28 cellular contexts compared by ENCODE assay signal in genomic region chr7:36185732-36186131, GRCh38. TPM values are rescaled to one million over a fixed set of nuclear protein-coding genes. Genes with fewer than 3 reads are reported as not detected.
A peak's percentile ranks its signal among the peaks of the same experiment; 100 is the strongest.
DNase-seq lines count a peak whose midpoint lies in the region; ATAC-seq and TF ChIP-seq lines count a peak whose summit lies in the region.
"Had no signal": no experiment of that assay in that cellular context is flagged by ENCODE, and none has a peak within 500 bp of the region (broad histone marks: within the 10 kb centered on the region; RNA-seq: fewer than 3 reads in every experiment).

No MANE protein-coding gene starts in this region.

- CTCF ChIA-PET in Panc1 (lab: Charles Lee) = interaction anchor here (0.7 kb wide), 1 partner anchor 133 kb away, joined by 3 read pairs; no protein-coding TSS in a partner anchor

- H3K9me3 ChIP-seq in GM23248 (ENCODE audit: low read depth) (no peaks in the 10 kb centered on the region), Panc1 (ENCODE audit: control insufficient read depth, insufficient read depth, low read depth, low read length) (no peaks in the 10 kb centered on the region), esophagus (ENCODE audit: control insufficient read depth in 2 of 2, insufficient read depth in 1 of 2, low read depth in 1 of 2, low read length in 1 of 2) (no peaks in the 10 kb centered on the region), HAP-1 (no peaks in the 10 kb centered on the region)
- H3K9me3 ChIP-seq: breast epithelium, heart left ventricle, SJSA1, spleen, suprapubic skin had no signal

- H3K9ac ChIP-seq in GM23248 = no peak overlapping the region

- no peaks in the 10 kb centered on the region for H3K27me3 ChIP-seq in GM23248 (replicated peaks; ENCODE audit: insufficient read depth)
- H3K27me3 ChIP-seq in Panc1 (ENCODE audit: control insufficient read depth, insufficient read depth, low read length) = no peaks in the 10 kb centered on the region
- no peaks in the 10 kb centered on the region for H3K27me3 ChIP-seq in esophagus (ENCODE audit: control insufficient read depth in 1 of 2, insufficient read depth in 2 of 2, low read length in 2 of 2)
- no peaks in the 10 kb centered on the region for H3K27me3 ChIP-seq in HAP-1 (ENCODE audit: low read depth)
- H3K27me3 ChIP-seq: breast epithelium, heart left ventricle, SJSA1, spleen, suprapubic skin had no signal

- in situ Hi-C loops in GM23248 (cut with MboI) = no loop called here
- in situ Hi-C loops in Panc1 (cut with HindIII; ENCODE audit: low pct_unique_long_range_greater_than_20kb, low sequenced_read_pairs) = no loop called here
- in situ Hi-C loops in HAP-1 (cut with MboI; ENCODE audit: low sequenced_read_pairs) = no loop called here

- no peak overlapping the region for H2AFZ ChIP-seq in GM23248

- DNase-seq in GM23248 (peak; percentile 45), Panc1 (ENCODE audit: low read depth, low spot score) (no peak), renal cortical epithelial cell (ENCODE audit: low read depth) (peak; percentile 56), HAP-1 (ENCODE audit: low spot score in 2 of 2) (no peak)
- DNase-seq in activated CD4-positive, alpha-beta T cell treated with anti-CD3 and anti-CD28 coated beads for 1 hour = no peak
- no peak for DNase-seq in stimulated activated naive CD4-positive, alpha-beta T cell (lab: John Stamatoyannopoulos, UW)
- DNase-seq: activated CD8-positive, alpha-beta memory T cell treated with anti-CD3 and anti-CD28 coated beads for 24 hours; activated naive CD4-positive, alpha-beta T cell; activated T-cell treated with anti-CD3 and anti-CD28 coated beads, Interleukin-2, amount 50 U/mL, for 1 hour; amniotic stem cell; EL; heart left ventricle; naive thymus-derived CD4-positive, alpha-beta T cell; NCI-H2029 treated with DMSO at 0.1 percent for 48 hours; NCI-H226; NCI-H82; retina; spleen; stimulated activated CD4-positive, alpha-beta T cell treated with anti-CD3 and anti-CD28 coated beads, Interleukin-2, amount 100 ng/mL, for 48 hours; T-helper 1 cell had no signal

- no peak for ATAC-seq in Panc1
- ATAC-seq: activated CD4-positive, CD25-positive, alpha-beta regulatory T cell treated with anti-CD3 and anti-CD28 coated beads, Interleukin-2, amount 50 U/mL, for 24 hours; HCT116; heart left ventricle; naive thymus-derived CD4-positive, alpha-beta T cell; stimulated activated effector memory CD8-positive, alpha-beta T cell treated with anti-CD3 and anti-CD28 coated beads, Interleukin-12 subunit alpha, Interleukin-12 subunit beta, amount 100 ng/mL, for 72 hours had no signal

- H3K79me2 ChIP-seq in GM23248 (ENCODE audit: insufficient read depth) = no peaks in the 10 kb centered on the region

- H4K20me1 ChIP-seq in GM23248 (ENCODE audit: insufficient read depth) = no peaks in the 10 kb centered on the region

- H3K36me3 ChIP-seq in GM23248 (ENCODE audit: low read depth) (no peaks in the 10 kb centered on the region), Panc1 (ENCODE audit: control insufficient read depth, insufficient read depth, low read length) (no peaks in the 10 kb centered on the region), esophagus (ENCODE audit: control insufficient read depth in 2 of 2, insufficient read depth in 2 of 2, low read length in 1 of 2) (no peaks in the 10 kb centered on the region), HAP-1 (replicated peaks) (no peaks in the 10 kb centered on the region)
- H3K36me3 ChIP-seq: breast epithelium, heart left ventricle, SJSA1, spleen, suprapubic skin had no signal

- H3K4me3 ChIP-seq in GM23248 (no peak overlapping the region), Panc1 (ENCODE audit: low read depth in 2 of 2, low read length in 2 of 2) (no peak overlapping the region), esophagus (ENCODE audit: low read depth in 1 of 2, low read length in 2 of 2) (no peak overlapping the region), HAP-1 (no peak overlapping the region)
- H3K4me3 ChIP-seq: breast epithelium, coronary artery, heart left ventricle, SJSA1, spleen, suprapubic skin had no signal

- intact Hi-C loops in Panc1 (cut with micrococcal nuclease; ENCODE audit: unreplicated experiment) = no loop called here

- BruUV-seq in Panc1 (replicated peaks; lab: Mats Ljungman, UMichigan) = no TSS peak

- no peak for TF ChIP-seq CTCF in Panc1 (IDR thresholded peaks at IDR 0.05)

- WGBS in GM23248 (ENCODE audit: low coverage in 1 of 2, low lambda C conversion rate in 2 of 2, missing lambda C conversion rate in 2 of 2), 2 experiments = 93 to 95% methylated on average over 7 of the region's 7 CpGs
- 58 to 74% methylated on average over 7 of the region's 7 CpGs for WGBS in esophagus, 2 donors

- no peaks in the 10 kb centered on the region for H3F3A ChIP-seq in GM23248 (ENCODE audit: insufficient read depth)

- POLR2A ChIA-PET in Panc1 (lab: Charles Lee) = no interaction called here

- no peaks in the 10 kb centered on the region for H3K4me1 ChIP-seq in GM23248 (ENCODE audit: insufficient read depth)
- peaks cover 60% of the 10 kb centered on the region for H3K4me1 ChIP-seq in Panc1 (ENCODE audit: control insufficient read depth, insufficient read depth, low read length)
- H3K4me1 ChIP-seq in esophagus (ENCODE audit: control insufficient read depth in 2 of 2, insufficient read depth in 2 of 2, low read length in 1 of 2) = peaks cover 9 to 12% of the 10 kb centered on the region in 2 donors
- no peaks in the 10 kb centered on the region for H3K4me1 ChIP-seq in HAP-1
- H3K4me1 ChIP-seq: breast epithelium had no signal

- H3K9me2 ChIP-seq in GM23248 (ENCODE audit: insufficient read depth) = no peaks in the 10 kb centered on the region

- H3K27ac ChIP-seq in GM23248 (no peak overlapping the region), Panc1 (ENCODE audit: low read length) (peak overlapping the region; percentile 32; the same call in 1 of the 2 replicates), esophagus (ENCODE audit: low read depth in 2 of 2, low read length in 1 of 2) (peak overlapping the region; percentile 17 to 80)
- H3K27ac ChIP-seq: breast epithelium, coronary artery, heart left ventricle, SJSA1, spleen, suprapubic skin had no signal

- no peak overlapping the region for H3K4me2 ChIP-seq in GM23248 (ENCODE audit: unreplicated experiment)

RNA-seq across cellular contexts. Expression of gene EEPD1, which starts 32.7 kb away (rescaled TPM):
- total RNA-seq in GM23248 (2014; rRNA removed; shearing (Covaris generic)) = 5.2 and 13.3 TPM in 2 replicates
- polyA plus RNA-seq in GM23248 (2016; fragmentation: Nextera tagmentation; extraction: Ambion mirVana) (1.6 and 1.9 TPM in 2 replicates), esophagus (10 to 100 TPM in 1 of 2 donors, 1 to 10 TPM in 1; 5.5 to 14.5 TPM)
- total RNA-seq in Panc1 (2021; ENCODE audit: unreplicated experiment) (48.0 TPM), renal cortical epithelial cell (3.6 and 3.7 TPM in 2 replicates)
- polyA plus RNA-seq in Panc1 (2012; ENCODE audit: insufficient read length) = 87.5 TPM

Comparison
In these comparisons a context has a peak if more than half of its experiments do, and no peak if none do; other contexts are left out.
1. DNase-seq: peak in GM23248 (single experiment) and renal cortical epithelial cell (single experiment); none in Panc1 (single experiment), activated CD4-positive, alpha-beta T cell treated with anti-CD3 and anti-CD28 coated beads for 1 hour (single experiment), HAP-1 (0 of 2) and stimulated activated naive CD4-positive, alpha-beta T cell (0 of 6).